ENCODE assay signal across 19 cellular contexts in the genomic region with DNA sequence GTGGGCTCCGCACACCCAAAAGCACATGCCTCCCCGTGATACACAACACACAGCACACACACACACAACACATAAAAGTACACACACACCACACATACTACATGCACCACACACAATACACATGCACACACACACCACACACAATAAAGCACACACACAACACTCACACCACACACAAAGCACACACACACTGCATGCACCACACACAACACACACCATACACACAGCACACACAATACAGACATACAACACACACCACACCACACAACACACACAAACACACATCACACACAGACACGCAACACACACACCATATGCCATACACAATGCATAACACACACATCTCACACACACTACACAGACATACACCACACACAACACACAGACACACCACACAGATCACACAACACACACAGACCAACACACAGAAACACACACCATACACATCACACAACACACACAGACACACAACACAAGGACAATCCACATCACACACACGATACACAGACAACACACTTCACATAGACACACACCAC. TPM values are rescaled to one million over a fixed set of nuclear protein-coding genes. Genes with fewer than 3 reads are reported as not detected.
DNase-seq lines count a peak whose midpoint lies in the region; ATAC-seq and TF ChIP-seq lines count a peak whose summit lies in the region.
"Had no signal": no experiment of that assay in that cellular context is flagged by ENCODE, and none has a peak within 500 bp of the region (broad histone marks: within the 10 kb centered on the region; RNA-seq: fewer than 3 reads in every experiment).

No MANE protein-coding gene starts in this region.

- H3K4me2 ChIP-seq in BLaER1, result peak overlapping the region; percentile 86
- H3K4me2 ChIP-seq in HCT116 (ENCODE audit: low read length), result no peak overlapping the region

- RAD21 ChIA-PET in HCT116 (lab: Charles Lee; ENCODE audit: low non-redundant PET in 1 of 2, low total read pairs in 2 of 2, uncharacterized antibody in 2 of 2, unreplicated experiment in 2 of 2), result no interaction called here

- H4K20me1 ChIP-seq in BLaER1 (peaks cover 6% of the 10 kb centered on the region; the same call in 1 of the 2 replicates), HCT116 (ENCODE audit: insufficient read depth) (no peaks in the 10 kb centered on the region)

- ATAC-seq in HCT116 (no peak), WTC11 (no peak), HG03039 (IDR thresholded peaks at IDR 0.05; ENCODE audit: unreplicated experiment) (no peak)

- no peaks in the 10 kb centered on the region for H3K36me3 Mint-ChIP-seq in WTC11
- H3K36me3 Mint-ChIP-seq: CD8-positive, alpha-beta memory T cell had no signal

- no peak overlapping the region for H2AFZ ChIP-seq in HCT116 (ENCODE audit: low read depth, low read length, poor library complexity, severe bottlenecking)
- H2AFZ ChIP-seq: GM23248 had no signal

- no peaks in the 10 kb centered on the region for H3K4me1 Mint-ChIP-seq in WTC11

- H3K4me3 ChIP-seq in BLaER1 (no peak overlapping the region), HCT116 (replicated peaks in 1 of 2; ENCODE audit: low read depth in 1 of 2, low read length in 2 of 2) (no peak overlapping the region)
- H3K4me3 ChIP-seq: GM23248 had no signal

- TF ChIP-seq CTCF in HCT116 (IDR thresholded peaks at IDR 0.05 in 2 of 3, conservative IDR thresholded peaks at IDR 0.05 in 1 of 3; ENCODE audit: borderline replicate concordance in 1 of 3, insufficient read depth in 1 of 3, low read depth in 2 of 3, low read length in 2 of 3) (no peak), WTC11 (IDR thresholded peaks at IDR 0.05) (no peak)

- H3K9me3 Mint-ChIP-seq in WTC11, result no peaks in the 10 kb centered on the region
- H3K9me3 Mint-ChIP-seq: CD8-positive, alpha-beta memory T cell had no signal

- no peak for TF ChIP-seq RAD21 in HCT116 (IDR thresholded peaks at IDR 0.05; ENCODE audit: low read depth)

- H3K4me1 ChIP-seq in BLaER1 (peaks cover 100% of the 10 kb centered on the region), HCT116 (ENCODE audit: control insufficient read depth in 1 of 2, insufficient read depth in 2 of 2, low read length in 2 of 2) (peaks cover 13 to 17% of the 10 kb centered on the region in 2 experiments)

- H3K27me3 ChIP-seq in BLaER1, result no peaks in the 10 kb centered on the region
- H3K27me3 ChIP-seq in HCT116 (ENCODE audit: insufficient read depth, low read length), result no peaks in the 10 kb centered on the region

- DNase-seq in HCT116 (ENCODE audit: low read depth, low spot score), result no peak
- DNase-seq in WTC11 (ENCODE audit: low spot score), result no peak
- DNase-seq in myocyte (ENCODE audit: low read depth), result peak; percentile 7
- no peak for DNase-seq in hypothalamus (lab: John Stamatoyannopoulos, UW)
- DNase-seq in NCI-H345 treated with DMSO at 0.1 percent for 48 hours (lab: John Stamatoyannopoulos, UW; ENCODE audit: unreplicated experiment), result no peak
- DNase-seq: ACHN; Calu3; CD8-positive, alpha-beta memory T cell; DMS153; HCEC 1CT; NCI-H1092; NCI-H1436 treated with DMSO at 0.1 percent for 48 hours; NCI-H1930; NCI-H526; SHP77 had no signal

- H3K79me2 ChIP-seq in HCT116 (ENCODE audit: insufficient read depth, low read length), result no peaks in the 10 kb centered on the region

- no peak overlapping the region for H3K27ac Mint-ChIP-seq in WTC11
- H3K27ac Mint-ChIP-seq: CD8-positive, alpha-beta memory T cell had no signal

- no peak for TF ChIP-seq POLR2A in HCT116 (IDR thresholded peaks at IDR 0.05; ENCODE audit: borderline replicate concordance, extremely low read depth, insufficient read depth, insufficient read length)

- H3K9me2 ChIP-seq in HCT116 (ENCODE audit: insufficient read depth), result no peaks in the 10 kb centered on the region

- POLR2A ChIA-PET in HCT116 (lab: Charles Lee) (no interaction called here), WTC11 (lab: Charles Lee) (no interaction called here)

- BruUV-seq in HCT116 (replicated peaks; lab: Mats Ljungman, UMichigan), result TSS peak; percentile 20

- CTCF ChIA-PET in HCT116 (lab: Charles Lee) (no interaction called here), WTC11 (lab: Charles Lee) (no interaction called here)

- no peak overlapping the region for H3K4me3 Mint-ChIP-seq in WTC11
- H3K4me3 Mint-ChIP-seq: CD8-positive, alpha-beta memory T cell had no signal

- no peaks in the 10 kb centered on the region for H3K9me3 ChIP-seq in BLaER1
- H3K9me3 ChIP-seq in HCT116 (ENCODE audit: control insufficient read depth in 1 of 2, insufficient read depth in 1 of 2, low read depth in 1 of 2, low read length in 2 of 2), result peaks cover 0 to 5% of the 10 kb centered on the region in 2 experiments; a peak in 1 of 4 replicates

- H3K9ac ChIP-seq in BLaER1 (no peak overlapping the region), HCT116 (ENCODE audit: low read length) (no peak overlapping the region)
- H3K9ac ChIP-seq: GM23248 had no signal

- intact Hi-C loops in HCT116 (cut with micrococcal nuclease), result no loop called here

- H3K36me3 ChIP-seq in BLaER1 (no peaks in the 10 kb centered on the region), HCT116 (ENCODE audit: control insufficient read depth in 1 of 2, insufficient read depth in 2 of 2, low read length in 2 of 2) (no peaks in the 10 kb centered on the region)

- H3K27ac ChIP-seq in BLaER1, result peak overlapping the region; percentile 69
- H3K27ac ChIP-seq in HCT116 (ENCODE audit: low read depth, low read length), result no peak overlapping the region; the same call in 1 of the 2 replicates
- H3K27ac ChIP-seq: C4-2B, GM23248 had no signal

- no peaks in the 10 kb centered on the region for H3K27me3 Mint-ChIP-seq in WTC11 (ENCODE audit: low read depth)

TF ChIP-seq in HCT116, 20 proteins besides CTCF, POLR2A, EP300 and RAD21 (continues in another document):
- TF ChIP-seq CBX3 (IDR thresholded peaks at IDR 0.05; ENCODE audit: low read depth) (no peak), TCF7L2 (IDR thresholded peaks at IDR 0.05; ENCODE audit: borderline replicate concordance, extremely low read depth, insufficient read depth, insufficient read length) (no peak), POLR2AphosphoS5 (IDR thresholded peaks at IDR 0.05; ENCODE audit: low read depth, low read length) (no peak), YY1 (IDR thresholded peaks at IDR 0.05; ENCODE audit: extremely low read depth, insufficient replicate concordance, low read depth, low read length) (no peak), ATF3 (IDR thresholded peaks at IDR 0.05) (no peak), ZNF274 (IDR thresholded peaks at IDR 0.05; ENCODE audit: low read depth, low read length) (no peak)

TF ChIP-seq in WTC11, 78 proteins besides CTCF, POLR2A, EP300 and RAD21 (continues in another document):
- TF ChIP-seq ZNF281 (CRISPR knock-in tag; IDR thresholded peaks at IDR 0.05) (no peak), ESRRA (CRISPR knock-in tag; IDR thresholded peaks at IDR 0.05; ENCODE audit: borderline replicate concordance) (no peak), MAX (CRISPR knock-in tag; IDR thresholded peaks at IDR 0.05) (no peak), NFE2L1 (CRISPR knock-in tag; IDR thresholded peaks at IDR 0.05) (0 out of 2 replicates have a peak, but pooled peaks have one; percentile 18), IRF2 (CRISPR knock-in tag; IDR thresholded peaks at IDR 0.05; ENCODE audit: borderline replicate concordance, low read depth) (no peak)
- TF ChIP-seq, protein P1, sequence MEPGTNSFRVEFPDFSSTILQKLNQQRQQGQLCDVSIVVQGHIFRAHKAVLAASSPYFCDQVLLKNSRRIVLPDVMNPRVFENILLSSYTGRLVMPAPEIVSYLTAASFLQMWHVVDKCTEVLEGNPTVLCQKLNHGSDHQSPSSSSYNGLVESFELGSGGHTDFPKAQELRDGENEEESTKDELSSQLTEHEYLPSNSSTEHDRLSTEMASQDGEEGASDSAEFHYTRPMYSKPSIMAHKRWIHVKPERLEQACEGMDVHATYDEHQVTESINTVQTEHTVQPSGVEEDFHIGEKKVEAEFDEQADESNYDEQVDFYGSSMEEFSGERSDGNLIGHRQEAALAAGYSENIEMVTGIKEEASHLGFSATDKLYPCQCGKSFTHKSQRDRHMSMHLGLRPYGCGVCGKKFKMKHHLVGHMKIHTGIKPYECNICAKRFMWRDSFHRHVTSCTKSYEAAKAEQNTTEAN (CRISPR knock-in tag; IDR thresholded peaks at IDR 0.05), result no peak

RNA-seq across cellular contexts. Expression of gene CCDC187, which starts 3.4 kb away (rescaled TPM):
- total RNA-seq in HCT116 (2021; ENCODE audit: unreplicated experiment), result 4.6 TPM
- polyA plus RNA-seq in HCT116 (2012), result 1.2 and 1.5 TPM in 2 replicates
- 0.02 to 0.04 TPM in 2 of 3 replicates, not detected in the other for total RNA-seq in WTC11 (2021)
- 0.05 TPM in 1 of 2 replicates, not detected in the other for total RNA-seq in myocyte
- not detected for polyA plus RNA-seq in myocyte (2012)
- total RNA-seq: CD8-positive, alpha-beta memory T cell; GM23248 had no signal
- polyA plus RNA-seq: CD8-positive, alpha-beta memory T cell; GM23248 had no signal

RNA-seq across cellular contexts. Expression of gene GPSM1, which starts 20.1 kb away (rescaled TPM):
- 26.4 TPM for total RNA-seq in HCT116 (2021; ENCODE audit: unreplicated experiment)
- polyA plus RNA-seq in HCT116 (2012), result 18.3 and 19.7 TPM in 2 replicates
- 14.2 to 16.2 TPM (median 16.2 TPM) in 3 replicates for total RNA-seq in WTC11 (2021)
- 22.3 and 28.3 TPM in 2 replicates for total RNA-seq in myocyte
- 25.1 TPM for polyA plus RNA-seq in myocyte (2012)

RNA-seq across cellular contexts. Expression of gene DNLZ, which starts 56.3 kb away (rescaled TPM):
- total RNA-seq in HCT116 (2021; ENCODE audit: unreplicated experiment) (21.9 TPM), WTC11 (2021) (13.5 to 17.2 TPM (median 15.0 TPM) in 3 replicates), myocyte (17.0 and 34.0 TPM in 2 replicates)
- 15.6 and 15.7 TPM in 2 replicates for polyA plus RNA-seq in HCT116 (2012)
- 19.2 TPM for polyA plus RNA-seq in myocyte (2012)
